Comparison of ENCODE assay signal across 26 cellular contexts in genomic region chr13:110449225-110450015, GRCh38.
DNase-seq lines count a peak whose midpoint lies in the region; ATAC-seq and TF ChIP-seq lines count a peak whose summit lies in the region.
"Had no signal": no experiment of that assay in that cellular context is flagged by ENCODE, and none has a peak within 500 bp of the region (broad histone marks: within the 10 kb centered on the region; RNA-seq: fewer than 3 reads in every experiment).

No MANE protein-coding gene starts in this region.

- H3K4me3 ChIP-seq in right atrium auricular region = no peak overlapping the region
- no peak overlapping the region for H3K4me3 ChIP-seq in esophagus muscularis mucosa
- no peak overlapping the region for H3K4me3 ChIP-seq in neuronal stem cell (ENCODE audit: low read length in 2 of 2)
- H3K4me3 ChIP-seq: lung, suprapubic skin had no signal

- H3K14ac ChIP-seq in neuronal stem cell (ENCODE audit: low read length) = no peak overlapping the region

- ATAC-seq in Right ventricle myocardium superior (ENCODE audit: poor library complexity) (peak; percentile 9), HG03565 (IDR thresholded peaks at IDR 0.05; ENCODE audit: unreplicated experiment) (no peak)
- ATAC-seq: activated naive CD4-positive, alpha-beta T cell treated with anti-CD3 and anti-CD28 coated beads, Interleukin-2, amount 50 U/mL, for 72 hours; HepG2; left cardiac atrium had no signal

- intact Hi-C loops in Right ventricle myocardium superior (cut with DNase I) = no loop called here
- intact Hi-C loops in esophagus muscularis mucosa (cut with DNase I) = loop anchor here (10.0 kb wide), 1 partner anchor 365 kb away; no protein-coding TSS in a partner anchor

- no peak overlapping the region for H2BK120ac ChIP-seq in neuronal stem cell (ENCODE audit: low read depth, low read length)

- H3K27me3 ChIP-seq in right atrium auricular region = no peaks in the 10 kb centered on the region
- no peaks in the 10 kb centered on the region for H3K27me3 ChIP-seq in esophagus muscularis mucosa
- no peaks in the 10 kb centered on the region for H3K27me3 ChIP-seq in neuronal stem cell (ENCODE audit: control insufficient read depth in 3 of 3, insufficient read depth in 3 of 3, low read depth in 1 of 3, low read length in 3 of 3)
- H3K27me3 ChIP-seq: suprapubic skin had no signal

- no peak overlapping the region for H2BK15ac ChIP-seq in neuronal stem cell (ENCODE audit: low read length)

- H2AFZ ChIP-seq in neuronal stem cell (ENCODE audit: low read length) = no peak overlapping the region

- H3K4me1 ChIP-seq in right atrium auricular region (no peaks in the 10 kb centered on the region), esophagus muscularis mucosa (peaks cover 0 to 33% (median 30%) of the 10 kb centered on the region in 4 donors), neuronal stem cell (ENCODE audit: control insufficient read depth in 2 of 2, insufficient read depth in 1 of 2, low read depth in 1 of 2, low read length in 2 of 2) (peaks cover 10% of the 10 kb centered on the region in 2 donors)
- H3K4me1 ChIP-seq: suprapubic skin had no signal

- no peak overlapping the region for H2AK5ac ChIP-seq in neuronal stem cell (ENCODE audit: low read depth, low read length)

- no peak overlapping the region for H3K4ac ChIP-seq in neuronal stem cell (ENCODE audit: low read length)

- no peaks in the 10 kb centered on the region for H3K79me1 ChIP-seq in neuronal stem cell (ENCODE audit: low read depth, low read length)

- 77% methylated on average over 19 of the region's 19 CpGs for WGBS in esophagus muscularis mucosa
- WGBS in neuronal stem cell (ENCODE audit: extremely low coverage in 2 of 2, insufficient read length in 2 of 2, insufficient replicate concordance in 1 of 2), 2 donors = no CpG with 5 or more reads among the region's 19 CpGs

- no peak for TF ChIP-seq EP300 in esophagus muscularis mucosa (IDR thresholded peaks at IDR 0.05)

- peak overlapping the region; percentile 48 for H2BK5ac ChIP-seq in neuronal stem cell (ENCODE audit: low read length)

- no peak overlapping the region for H3K4me2 ChIP-seq in neuronal stem cell (ENCODE audit: insufficient read depth, low read length, poor library complexity, severe bottlenecking)
- H3K4me2 ChIP-seq: SK-N-SH had no signal

- H3K18ac ChIP-seq in neuronal stem cell (ENCODE audit: low read length) = no peak overlapping the region

- no peak overlapping the region for H3K9ac ChIP-seq in neuronal stem cell (ENCODE audit: low read depth, low read length, poor library complexity)
- H3K9ac ChIP-seq: SK-N-SH had no signal

- H2BK12ac ChIP-seq in neuronal stem cell (ENCODE audit: low read length) = no peak overlapping the region

- DNase-seq in Right ventricle myocardium superior (no peak), right atrium auricular region (ENCODE audit: low spot score) (no peak), esophagus muscularis mucosa (ENCODE audit: extremely low spot score) (no peak), neuronal stem cell (ENCODE audit: low spot score) (no peak), KBM-7 (no peak), NCI-H2196 treated with DMSO at 0.1 percent for 48 hours (lab: John Stamatoyannopoulos, UW; ENCODE audit: unreplicated experiment) (no peak)
- no peak for DNase-seq in activated CD4-positive, CD25-positive, alpha-beta regulatory T cell treated with anti-CD3 and anti-CD28 coated beads, Interleukin-2, amount 50 U/mL, for 72 hours
- DNase-seq: activated CD4-positive, alpha-beta T cell treated with anti-CD3 and anti-CD28 coated beads for 48 hours; amygdala; CD4-positive, CD25-positive, alpha-beta regulatory T cell; DMS79 treated with DMSO at 0.1 percent for 48 hours; GDM1; hippocampal formation; left cardiac atrium; NCI-H1417; NCI-H2029 treated with DMSO at 0.1 percent for 48 hours; occipital lobe; SK-N-SH; stimulated activated naive CD4-positive, alpha-beta T cell; T-helper 2 cell had no signal

- H3K36me3 ChIP-seq in right atrium auricular region = peaks cover 93% of the 10 kb centered on the region
- H3K36me3 ChIP-seq in esophagus muscularis mucosa = peaks cover 27 to 100% (median 91%) of the 10 kb centered on the region in 4 donors
- H3K36me3 ChIP-seq in neuronal stem cell (replicated peaks in 1 of 2; ENCODE audit: control insufficient read depth in 2 of 2, insufficient read depth in 2 of 2, low read length in 2 of 2) = peaks cover 20 to 81% of the 10 kb centered on the region in 2 donors

- TF ChIP-seq POLR2A in esophagus muscularis mucosa (IDR thresholded peaks at IDR 0.05; ENCODE audit: low read depth) = no peak

- no peak overlapping the region for H4K91ac ChIP-seq in neuronal stem cell (ENCODE audit: low read depth, low read length, poor library complexity)

- no peak overlapping the region for H4K8ac ChIP-seq in neuronal stem cell (ENCODE audit: low read depth, low read length)

- TF ChIP-seq CTCF in right atrium auricular region (IDR thresholded peaks at IDR 0.05) = no peak
- no peak for TF ChIP-seq CTCF in esophagus muscularis mucosa (IDR thresholded peaks at IDR 0.05)

- in situ Hi-C loops in KBM-7 (cut with MboI; ENCODE audit: low pct_unique_long_range_greater_than_20kb, low sequenced_read_pairs) = no loop called here

- H3K27ac ChIP-seq in right atrium auricular region (no peak overlapping the region), esophagus muscularis mucosa (replicated peaks in 1 of 4) (peak overlapping the region; percentile 71 to 83 (median 81)), neuronal stem cell (replicated peaks; ENCODE audit: low read length) (no peak overlapping the region)
- H3K27ac ChIP-seq: suprapubic skin, WERI-Rb-1 had no signal

- no peaks in the 10 kb centered on the region for H3K9me3 ChIP-seq in right atrium auricular region
- H3K9me3 ChIP-seq in esophagus muscularis mucosa = no peaks in the 10 kb centered on the region
- H3K9me3 ChIP-seq in neuronal stem cell (replicated peaks in 1 of 2; ENCODE audit: control insufficient read depth in 2 of 2, insufficient read depth in 1 of 2, low read depth in 1 of 2, low read length in 2 of 2) = no peaks in the 10 kb centered on the region
- H3K9me3 ChIP-seq: SK-N-SH, suprapubic skin had no signal

- no peak overlapping the region for H3K23ac ChIP-seq in neuronal stem cell (ENCODE audit: low read depth, low read length, poor library complexity)

Comparison
In these comparisons a context has a peak if more than half of its experiments do, and no peak if none do; other contexts are left out.
1. H3K27ac ChIP-seq: peak in esophagus muscularis mucosa (4 of 4); none in right atrium auricular region (0 of 2) and neuronal stem cell (single experiment).